In genomic region chr5:40798012-40798855, GRCh38 we compare ENCODE assay signal across 8 cellular contexts. TPM values are rescaled to one million over a fixed set of nuclear protein-coding genes. Genes with fewer than 3 reads are reported as not detected.
DNase-seq lines count a peak whose midpoint lies in the region; ATAC-seq and TF ChIP-seq lines count a peak whose summit lies in the region.

TSS of gene PRKAA1 (minus strand) at chr5:40798374. CDS start at chr5:40798189, 185 bp downstream.

- ATAC-seq in HG02852 (IDR thresholded peaks at IDR 0.05; ENCODE audit: unreplicated experiment) = peak; percentile 94
- peak; percentile 92 for ATAC-seq in activated naive CD8-positive, alpha-beta T cell treated with anti-CD3 and anti-CD28 coated beads, Interleukin-2, amount 50 U/mL, for 24 hours

- peak within 1 kb of the TSS; percentile 87 for H3K4me3 ChIP-seq in cardiac muscle cell
- H3K4me3 ChIP-seq in transverse colon = peak within 1 kb of the TSS; percentile 78 to 94 (median 90)

- H3K9me3 ChIP-seq in cardiac muscle cell (ENCODE audit: low read depth) (no peaks in the 10 kb centered on the region), transverse colon (no peaks in the 10 kb centered on the region)

- in situ Hi-C loops in GM13976 (cut with MboI; ENCODE audit: low sequenced_read_pairs, unreplicated experiment) = no loop called here
- in situ Hi-C loops in transverse colon (cut with MboI; ENCODE audit: low pct_ligation_motif_present in 1 of 4, low pct_unique_long_range_greater_than_20kb in 1 of 4, low sequenced_read_pairs in 3 of 4) = no loop called here

- H3K27me3 ChIP-seq in cardiac muscle cell (no peaks in the 10 kb centered on the region), transverse colon (no peaks in the 10 kb centered on the region)

- peaks cover 3% of the 10 kb centered on the region for H3K27me3 Mint-ChIP-seq in activated naive CD8-positive, alpha-beta T cell treated with anti-CD3 and anti-CD28 coated beads, Interleukin-2, amount 50 U/mL, for 24 hours

- H3K36me3 ChIP-seq in cardiac muscle cell (no peaks in the 10 kb centered on the region), transverse colon (no peaks in the 10 kb centered on the region)

- TF ChIP-seq EP300 in transverse colon (IDR thresholded peaks at IDR 0.05; ENCODE audit: low read depth) = no peak

- DNase-seq in GM13976 (ENCODE audit: low spot score) (peak; percentile 92), NCI-H1436 (lab: John Stamatoyannopoulos, UW) (peak; percentile 85), SW480 (ENCODE audit: low spot score) (peak; percentile 80), cardiac muscle cell (ENCODE audit: low read depth in 1 of 2, low spot score in 1 of 2) (peak; percentile 94 to 95), pons (ENCODE audit: low spot score) (peak; percentile 85), transverse colon (peak; percentile 93)
- peak; percentile 88 for DNase-seq in activated naive CD8-positive, alpha-beta T cell treated with anti-CD3 and anti-CD28 coated beads, Interleukin-2, amount 50 U/mL, for 24 hours

- H3K27ac ChIP-seq in cardiac muscle cell (peak within 1 kb of the TSS; percentile 89), transverse colon (peak within 1 kb of the TSS; percentile 89 to 98 (median 94))

- peak within 1 kb of the TSS; percentile 90 for H3K4me3 Mint-ChIP-seq in activated naive CD8-positive, alpha-beta T cell treated with anti-CD3 and anti-CD28 coated beads, Interleukin-2, amount 50 U/mL, for 24 hours

- intact Hi-C loops in transverse colon (cut with DNase I; ENCODE audit: low total_unique reads) = no loop called here

- peak; percentile 67 for TF ChIP-seq POLR2A in transverse colon (IDR thresholded peaks at IDR 0.05)

- peak within 1 kb of the TSS; percentile 93 for H3K27ac Mint-ChIP-seq in activated naive CD8-positive, alpha-beta T cell treated with anti-CD3 and anti-CD28 coated beads, Interleukin-2, amount 50 U/mL, for 24 hours

- TF ChIP-seq CTCF in GM13976 (IDR thresholded peaks at IDR 0.05; ENCODE audit: borderline replicate concordance, control extremely low read depth, extremely low read depth, insufficient read depth, missing control alignments) (peak; percentile 76), cardiac muscle cell (IDR thresholded peaks at IDR 0.05; ENCODE audit: low read depth, low read length) (peak; percentile 57), transverse colon (IDR thresholded peaks at IDR 0.05) (peak; percentile 59 to 79 (median 65))

- peaks cover 14% of the 10 kb centered on the region for H3K36me3 Mint-ChIP-seq in activated naive CD8-positive, alpha-beta T cell treated with anti-CD3 and anti-CD28 coated beads, Interleukin-2, amount 50 U/mL, for 24 hours (ENCODE audit: low read depth)

- peaks cover 8% of the 10 kb centered on the region for H3K4me1 ChIP-seq in cardiac muscle cell (ENCODE audit: low read depth)
- peaks cover 14 to 42% (median 24%) of the 10 kb centered on the region in 4 donors for H3K4me1 ChIP-seq in transverse colon

- WGBS in transverse colon (ENCODE audit: low coverage in 1 of 2), 2 donors = 0 to 1% methylated on average over 1 to 34 of the region's 73 CpGs

- no peaks in the 10 kb centered on the region for H3K9me3 Mint-ChIP-seq in activated naive CD8-positive, alpha-beta T cell treated with anti-CD3 and anti-CD28 coated beads, Interleukin-2, amount 50 U/mL, for 24 hours

- H3K4me1 Mint-ChIP-seq in activated naive CD8-positive, alpha-beta T cell treated with anti-CD3 and anti-CD28 coated beads, Interleukin-2, amount 50 U/mL, for 24 hours = peaks cover 48% of the 10 kb centered on the region

RNA-seq across cellular contexts. Expression of gene PRKAA1, which starts in this region (rescaled TPM):
- total RNA-seq in cardiac muscle cell (21.5 and 26.1 TPM in 2 replicates), transverse colon (100 to 1,000 TPM in 3 of 4 donors, 10 to 100 TPM in 1; 79.3 to 262 (median 112) TPM)
- 22.6 and 29.3 TPM in 2 replicates for polyA plus RNA-seq in cardiac muscle cell

Comparison
In these comparisons a context has a peak if more than half of its experiments do, and no peak if none do; other contexts are left out.
1. Peak in every context shown above with its lines: DNase-seq, ATAC-seq, H3K4me3 ChIP-seq and H3K27ac ChIP-seq.